ENCODE assay signal across 8 cellular contexts in genomic region chr21:29849735-29850176, GRCh38.
DNase-seq lines count a peak whose midpoint lies in the region; ATAC-seq and TF ChIP-seq lines count a peak whose summit lies in the region.

No MANE protein-coding gene starts in this region.

- no peaks in the 10 kb centered on the region for H3K9me3 ChIP-seq in body of pancreas
- no peaks in the 10 kb centered on the region for H3K9me3 ChIP-seq in iPS DF 6.9 (ENCODE audit: control insufficient read depth, insufficient read depth, low read length)

- POLR2A ChIA-PET in AG04449 (lab: Yijun Ruan, JAX): no interaction called here

- CTCF ChIA-PET in AG04449 (lab: Yijun Ruan, JAX): interaction anchor here (0.7 to 6.6 kb wide), 20 partner anchors 8 to 761 kb away, joined by 3 to 66 read pairs (median 5); no protein-coding TSS in a partner anchor

- no peak for TF ChIP-seq POLR2A in body of pancreas (IDR thresholded peaks at IDR 0.05)

- H3K27me3 ChIP-seq in body of pancreas (no peaks in the 10 kb centered on the region), iPS DF 6.9 (ENCODE audit: control insufficient read depth, insufficient read depth, low read length) (no peaks in the 10 kb centered on the region)

- H3K36me3 ChIP-seq in body of pancreas (replicated peaks in 1 of 2; ENCODE audit: insufficient read depth in 1 of 2, low read depth in 2 of 2): no peaks in the 10 kb centered on the region
- H3K36me3 ChIP-seq in iPS DF 6.9 (ENCODE audit: control insufficient read depth, insufficient read depth, low read length): no peaks in the 10 kb centered on the region

- ATAC-seq in GM18508 (IDR thresholded peaks at IDR 0.05; ENCODE audit: insufficient read depth, unreplicated experiment) (peak; percentile 95), HG02884 (IDR thresholded peaks at IDR 0.05; ENCODE audit: unreplicated experiment) (peak; percentile 99), body of pancreas (peak; percentile 97)

- no peak overlapping the region for H3K27ac ChIP-seq in body of pancreas
- H3K27ac ChIP-seq in iPS DF 6.9 (ENCODE audit: low read length): no peak overlapping the region

- H3K4me3 ChIP-seq in AG04449 (ENCODE audit: low read depth, low read length) (no peak overlapping the region), body of pancreas (no peak overlapping the region), iPS DF 6.9 (ENCODE audit: low read length) (no peak overlapping the region)

- intact Hi-C loops in body of pancreas (cut with DNase I): loop anchor here (5.0 kb wide), 1 partner anchor 372 kb away; no protein-coding TSS in a partner anchor

- DNase-seq in AG04449 (ENCODE audit: low read depth, low spot score) (peak; percentile 4), NCI-H1417 (lab: John Stamatoyannopoulos, UW) (peak; percentile 32 to 94 (median 70)), SW480 (ENCODE audit: low spot score) (peak; percentile 72), body of pancreas (peak; percentile 63 to 75 (median 70)), iPS DF 6.9 (ENCODE audit: low read depth, low spot score) (peak; percentile 60)
- DNase-seq in stimulated activated CD4-positive, alpha-beta T cell treated with anti-CD3 and anti-CD28 coated beads, Interleukin-12 subunit alpha, Interleukin-12 subunit beta, amount 100 ng/mL, for 48 hours (ENCODE audit: low read depth in 2 of 3, low spot score in 1 of 3): peak; percentile 3 to 38 (median 10)

- WGBS in body of pancreas, 2 donors: 32 to 35% methylated on average over 6 of the region's 6 CpGs
- WGBS in iPS DF 6.9 (ENCODE audit: insufficient coverage, insufficient read length): no CpG with 5 or more reads among the region's 6 CpGs

- H3K4me1 ChIP-seq in body of pancreas (no peaks in the 10 kb centered on the region), iPS DF 6.9 (ENCODE audit: control insufficient read depth, insufficient read depth, low read length) (no peaks in the 10 kb centered on the region)

- TF ChIP-seq CTCF in AG04449 (IDR thresholded peaks at IDR 0.05; ENCODE audit: insufficient read depth, low read length, missing control alignments) (peak; percentile 85), body of pancreas (IDR thresholded peaks at IDR 0.05) (peak; percentile 68 to 85 (median 79))

Comparison
In these comparisons a context has a peak if more than half of its experiments do, and no peak if none do; other contexts are left out.
1. DNase-seq: peak in every context shown above with its lines; median percentile 72 in SW480; 70 in body of pancreas; 70 in NCI-H1417; 60 in iPS DF 6.9; 10 in stimulated activated CD4-positive, alpha-beta T cell treated with anti-CD3 and anti-CD28 coated beads, Interleukin-12 subunit alpha, Interleukin-12 subunit beta, amount 100 ng/mL, for 48 hours; 4 in AG04449.